Comparison of ENCODE assay signal across 9 cellular contexts in the genomic region with DNA sequence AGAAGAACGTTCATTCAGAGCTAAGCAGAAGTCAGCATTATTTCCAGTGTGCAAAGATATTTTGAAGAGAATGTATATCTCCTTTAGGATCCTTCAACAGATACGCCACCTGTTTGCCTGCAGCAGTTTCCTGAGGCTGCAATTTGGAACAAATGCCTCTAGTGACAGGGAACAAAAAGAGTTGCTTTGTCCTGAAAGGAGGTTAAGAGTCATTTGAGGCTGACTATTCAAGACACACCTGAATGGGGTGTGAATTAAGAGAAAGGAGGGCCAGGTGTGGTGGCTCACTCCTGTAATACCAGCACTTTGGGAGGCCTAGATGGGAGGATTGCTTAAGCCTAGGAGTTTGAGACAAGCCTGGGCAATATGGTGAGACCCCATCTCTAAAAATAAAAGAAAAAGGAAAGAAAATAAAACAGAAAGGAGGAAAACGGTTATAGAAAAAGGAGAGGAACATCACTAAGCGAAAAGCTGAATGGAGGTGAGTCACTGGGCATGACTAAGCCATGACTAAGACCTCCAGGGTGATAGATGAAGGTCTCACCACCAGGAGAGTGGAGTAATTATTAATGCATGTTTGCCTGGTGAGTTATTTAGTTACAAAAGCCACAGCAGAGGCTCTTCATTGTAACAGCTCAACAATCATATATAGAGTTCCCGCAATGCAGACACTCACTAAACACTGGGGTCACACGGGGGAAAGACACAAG.
DNase-seq lines count a peak whose midpoint lies in the region; ATAC-seq, FAIRE-seq and TF ChIP-seq lines count a peak whose summit lies in the region.
"Had no signal": no experiment of that assay in that cellular context is flagged by ENCODE, and none has a peak within 500 bp of the region (broad histone marks: within the 10 kb centered on the region; RNA-seq: fewer than 3 reads in every experiment).

No MANE protein-coding gene starts in this region.

- no peaks in the 10 kb centered on the region for H3K79me2 ChIP-seq in GM12878 (ENCODE audit: control insufficient read depth, insufficient read depth, low read length)

- H3K4me3 Mint-ChIP-seq in activated naive CD4-positive, alpha-beta T cell treated with anti-CD3 and anti-CD28 coated beads for 36 hours: no peak overlapping the region
- no peak overlapping the region for H3K4me3 Mint-ChIP-seq in activated naive CD4-positive, alpha-beta T cell treated with anti-CD3 and anti-CD28 coated beads, Interleukin-2, amount 10 ng/mL, durations not matched to agents 7 days and 5 days

- H3K36me3 Mint-ChIP-seq in activated naive CD4-positive, alpha-beta T cell treated with anti-CD3 and anti-CD28 coated beads for 36 hours (ENCODE audit: low read depth): no peaks in the 10 kb centered on the region
- no peaks in the 10 kb centered on the region for H3K36me3 Mint-ChIP-seq in activated naive CD4-positive, alpha-beta T cell treated with anti-CD3 and anti-CD28 coated beads, Interleukin-2, amount 10 ng/mL, durations not matched to agents 7 days and 5 days

- TF ChIP-seq RAD21 in GM12878 (IDR thresholded peaks at IDR 0.05; ENCODE audit: insufficient read depth, low read depth, low read length): no peak

- WGBS in GM12878 (ENCODE audit: insufficient coverage, insufficient replicate concordance, low lambda C conversion rate, missing lambda C conversion rate): 11% methylated on average over 6 of the region's 6 CpGs

- no peaks in the 10 kb centered on the region for H3K9me3 Mint-ChIP-seq in activated naive CD4-positive, alpha-beta T cell treated with anti-CD3 and anti-CD28 coated beads for 36 hours
- no peaks in the 10 kb centered on the region for H3K9me3 Mint-ChIP-seq in activated naive CD4-positive, alpha-beta T cell treated with anti-CD3 and anti-CD28 coated beads, Interleukin-2, amount 10 ng/mL, durations not matched to agents 7 days and 5 days

- RAD21 ChIA-PET in GM12878 (lab: Charles Lee; ENCODE audit: unreplicated experiment): interaction anchor here (1.0 to 1.2 kb wide), 2 partner anchors 38 to 39 kb away, joined by 3 to 5 read pairs; no protein-coding TSS in a partner anchor

- FAIRE-seq in GM12878 (lab: Jason Lieb, UNC): no peak

- intact Hi-C loops in activated naive CD4-positive, alpha-beta T cell treated with anti-CD3 and anti-CD28 coated beads for 36 hours (cut with micrococcal nuclease): no loop called here
- intact Hi-C loops in GM12878 (cut with micrococcal nuclease; ENCODE audit: unreplicated experiment): no loop called here

- H3K27me3 ChIP-seq in GM12878 (replicated peaks in 1 of 2; ENCODE audit: control insufficient read depth in 2 of 2, insufficient read depth in 2 of 2, low read length in 1 of 2): no peaks in the 10 kb centered on the region
- H3K27me3 ChIP-seq: cardiac muscle cell had no signal

- H2AFZ ChIP-seq in GM12878 (ENCODE audit: control insufficient read depth, low read depth, low read length): no peak overlapping the region

- in situ Hi-C loops in GM12878 (cut with MboI): no loop called here

- H3K9ac ChIP-seq in GM12878 (ENCODE audit: control insufficient read depth, insufficient read depth, low read length): no peak overlapping the region

- BruUV-seq in GM12878 (replicated peaks; lab: Mats Ljungman, UMichigan): no TSS peak

- ATAC-seq in HG03159 (IDR thresholded peaks at IDR 0.05; ENCODE audit: unreplicated experiment): peak; percentile 92
- peak; percentile 90 for ATAC-seq in GM12878

- H3K4me2 ChIP-seq in GM12878 (ENCODE audit: control insufficient read depth, insufficient read depth): no peak overlapping the region

- peaks cover 5% of the 10 kb centered on the region for H3K27me3 Mint-ChIP-seq in activated naive CD4-positive, alpha-beta T cell treated with anti-CD3 and anti-CD28 coated beads for 36 hours (ENCODE audit: low read depth)
- no peaks in the 10 kb centered on the region for H3K27me3 Mint-ChIP-seq in activated naive CD4-positive, alpha-beta T cell treated with anti-CD3 and anti-CD28 coated beads, Interleukin-2, amount 10 ng/mL, durations not matched to agents 7 days and 5 days

- no peaks in the 10 kb centered on the region for H3K4me1 ChIP-seq in GM12878 (ENCODE audit: control insufficient read depth, insufficient read depth, low read length)

- TF ChIP-seq POLR2A in GM12878 (IDR thresholded peaks at IDR 0.05; ENCODE audit: low read depth, low read length): no peak

- no peaks in the 10 kb centered on the region for H3K9me3 ChIP-seq in GM12878 (replicated peaks; ENCODE audit: control insufficient read depth, insufficient read depth, low read length)

- peak; percentile 43 for DNase-seq in activated naive CD4-positive, alpha-beta T cell treated with anti-CD3 and anti-CD28 coated beads for 36 hours
- no peak for DNase-seq in activated naive CD4-positive, alpha-beta T cell treated with anti-CD3 and anti-CD28 coated beads, Interleukin-2, amount 10 ng/mL, durations not matched to agents 7 days and 5 days
- DNase-seq in GM12878 (ENCODE audit: low read depth, low spot score) (peak; percentile 16), coronary artery (ENCODE audit: low spot score) (no peak), pons (ENCODE audit: low spot score) (no peak)
- DNase-seq in stimulated activated CD4-positive, alpha-beta T cell treated with anti-CD3 and anti-CD28 coated beads, Interleukin-1b, Interleukin-23, amount 100 ng/mL, for 48 hours: peak; percentile 58
- no peak for DNase-seq in activated CD8-positive, alpha-beta memory T cell treated with anti-CD3 and anti-CD28 coated beads for 24 hours

- POLR2A ChIA-PET in GM12878 (lab: Charles Lee): no interaction called here

- peaks cover 3% of the 10 kb centered on the region for H3K4me1 Mint-ChIP-seq in activated naive CD4-positive, alpha-beta T cell treated with anti-CD3 and anti-CD28 coated beads for 36 hours (ENCODE audit: low read depth)
- H3K4me1 Mint-ChIP-seq in activated naive CD4-positive, alpha-beta T cell treated with anti-CD3 and anti-CD28 coated beads, Interleukin-2, amount 10 ng/mL, durations not matched to agents 7 days and 5 days: no peaks in the 10 kb centered on the region

- CTCF ChIA-PET in activated naive CD4-positive, alpha-beta T cell treated with anti-CD3 and anti-CD28 coated beads for 36 hours (lab: Charles Lee): no interaction called here
- CTCF ChIA-PET in activated naive CD4-positive, alpha-beta T cell treated with anti-CD3 and anti-CD28 coated beads, Interleukin-2, amount 10 ng/mL, durations not matched to agents 7 days and 5 days (lab: Charles Lee): interaction anchor here (0.8 kb wide), 1 partner anchor 210 kb away, joined by 3 read pairs; no protein-coding TSS in a partner anchor
- CTCF ChIA-PET in GM12878 (lab: Yijun Ruan, JAX): interaction anchor here (1.0 kb wide), 1 partner anchor 25 kb away, joined by 3 read pairs; no protein-coding TSS in a partner anchor

- SMC1A ChIA-PET in GM12878 (lab: Charles Lee; ENCODE audit: uncharacterized antibody, unreplicated experiment): interaction anchor here (1.2 to 2.5 kb wide), 5 partner anchors 22 to 182 kb away, joined by 4 to 14 read pairs (median 5); no protein-coding TSS in a partner anchor

- H4K20me1 ChIP-seq in GM12878 (ENCODE audit: control insufficient read depth, insufficient read depth): no peaks in the 10 kb centered on the region

- TF ChIP-seq EP300 in GM12878 (IDR thresholded peaks at IDR 0.05; ENCODE audit: borderline replicate concordance in 1 of 2, control insufficient read depth in 1 of 2, low read depth in 2 of 2, low read length in 2 of 2): no peak

- H3K27ac ChIP-seq in GM12878 (ENCODE audit: control insufficient read depth, insufficient read depth) (no peak overlapping the region), coronary artery (no peak overlapping the region)
- H3K27ac ChIP-seq: cardiac muscle cell had no signal

- H3K4me3 ChIP-seq in GM12878 (no peak overlapping the region), coronary artery (no peak overlapping the region)
- H3K4me3 ChIP-seq: cardiac muscle cell had no signal

- TF ChIP-seq CTCF in GM12878 (IDR thresholded peaks at IDR 0.05 in 2 of 3, conservative IDR thresholded peaks at IDR 0.05 in 1 of 3; ENCODE audit: control insufficient read depth in 2 of 3, extremely low read depth in 1 of 3, insufficient read depth in 1 of 3, low read depth in 3 of 3, low read length in 3 of 3): no peak
- no peak for TF ChIP-seq CTCF in coronary artery (IDR thresholded peaks at IDR 0.05)

- H3K36me3 ChIP-seq in GM12878 (ENCODE audit: control insufficient read depth in 2 of 2, insufficient read depth in 2 of 2, low read length in 1 of 2): no peaks in the 10 kb centered on the region
- H3K36me3 ChIP-seq: cardiac muscle cell had no signal

- H3K27ac Mint-ChIP-seq in activated naive CD4-positive, alpha-beta T cell treated with anti-CD3 and anti-CD28 coated beads for 36 hours: no peak overlapping the region
- no peak overlapping the region for H3K27ac Mint-ChIP-seq in activated naive CD4-positive, alpha-beta T cell treated with anti-CD3 and anti-CD28 coated beads, Interleukin-2, amount 10 ng/mL, durations not matched to agents 7 days and 5 days

TF ChIP-seq in GM12878, 131 proteins besides CTCF, POLR2A, EP300 and RAD21:
- TF ChIP-seq LARP7 (IDR thresholded peaks at IDR 0.05): no peak
- TF ChIP-seq ATF7 (IDR thresholded peaks at IDR 0.05; ENCODE audit: low read depth): peak; percentile 39; the same call in 1 of the 2 replicates
- no peak for TF ChIP-seq ZNF384 (IDR thresholded peaks at IDR 0.05; ENCODE audit: borderline replicate concordance, low read depth, low read length)
- TF ChIP-seq, protein P1, sequence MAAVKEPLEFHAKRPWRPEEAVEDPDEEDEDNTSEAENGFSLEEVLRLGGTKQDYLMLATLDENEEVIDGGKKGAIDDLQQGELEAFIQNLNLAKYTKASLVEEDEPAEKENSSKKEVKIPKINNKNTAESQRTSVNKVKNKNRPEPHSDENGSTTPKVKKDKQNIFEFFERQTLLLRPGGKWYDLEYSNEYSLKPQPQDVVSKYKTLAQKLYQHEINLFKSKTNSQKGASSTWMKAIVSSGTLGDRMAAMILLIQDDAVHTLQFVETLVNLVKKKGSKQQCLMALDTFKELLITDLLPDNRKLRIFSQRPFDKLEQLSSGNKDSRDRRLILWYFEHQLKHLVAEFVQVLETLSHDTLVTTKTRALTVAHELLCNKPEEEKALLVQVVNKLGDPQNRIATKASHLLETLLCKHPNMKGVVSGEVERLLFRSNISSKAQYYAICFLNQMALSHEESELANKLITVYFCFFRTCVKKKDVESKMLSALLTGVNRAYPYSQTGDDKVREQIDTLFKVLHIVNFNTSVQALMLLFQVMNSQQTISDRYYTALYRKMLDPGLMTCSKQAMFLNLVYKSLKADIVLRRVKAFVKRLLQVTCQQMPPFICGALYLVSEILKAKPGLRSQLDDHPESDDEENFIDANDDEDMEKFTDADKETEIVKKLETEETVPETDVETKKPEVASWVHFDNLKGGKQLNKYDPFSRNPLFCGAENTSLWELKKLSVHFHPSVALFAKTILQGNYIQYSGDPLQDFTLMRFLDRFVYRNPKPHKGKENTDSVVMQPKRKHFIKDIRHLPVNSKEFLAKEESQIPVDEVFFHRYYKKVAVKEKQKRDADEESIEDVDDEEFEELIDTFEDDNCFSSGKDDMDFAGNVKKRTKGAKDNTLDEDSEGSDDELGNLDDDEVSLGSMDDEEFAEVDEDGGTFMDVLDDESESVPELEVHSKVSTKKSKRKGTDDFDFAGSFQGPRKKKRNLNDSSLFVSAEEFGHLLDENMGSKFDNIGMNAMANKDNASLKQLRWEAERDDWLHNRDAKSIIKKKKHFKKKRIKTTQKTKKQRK (IDR thresholded peaks at IDR 0.05; ENCODE audit: low read depth, low read length): no peak

Comparison
In these comparisons a context has a peak if more than half of its experiments do, and no peak if none do; other contexts are left out.
1. DNase-seq: peak in activated naive CD4-positive, alpha-beta T cell treated with anti-CD3 and anti-CD28 coated beads for 36 hours (single experiment), GM12878 (single experiment) and stimulated activated CD4-positive, alpha-beta T cell treated with anti-CD3 and anti-CD28 coated beads, Interleukin-1b, Interleukin-23, amount 100 ng/mL, for 48 hours (single experiment); none in activated naive CD4-positive, alpha-beta T cell treated with anti-CD3 and anti-CD28 coated beads, Interleukin-2, amount 10 ng/mL, durations not matched to agents 7 days and 5 days (single experiment), coronary artery (single experiment), pons (single experiment) and activated CD8-positive, alpha-beta memory T cell treated with anti-CD3 and anti-CD28 coated beads for 24 hours (single experiment).